In the genomic region with DNA sequence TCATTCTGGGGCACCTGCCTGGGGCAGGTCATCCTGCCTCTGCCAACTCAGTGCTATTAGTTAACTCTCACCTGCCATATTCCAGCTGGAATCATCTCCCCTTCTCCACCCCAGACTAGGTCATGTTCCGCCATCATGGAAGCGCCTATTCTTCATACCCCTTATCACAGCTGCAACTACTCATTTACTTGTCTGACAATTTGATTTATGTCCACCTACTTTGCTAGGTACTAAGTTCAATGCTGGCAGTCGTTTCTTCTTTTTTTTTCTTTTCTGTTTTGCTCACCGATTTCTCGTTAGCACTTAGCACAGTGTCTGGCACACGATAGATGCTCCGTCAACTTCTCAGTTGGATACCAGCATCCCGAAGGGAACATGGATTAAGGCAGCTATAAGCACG, we compare ENCODE assay signal across 9 cellular contexts. TPM values are rescaled to one million over a fixed set of nuclear protein-coding genes. Genes with fewer than 3 reads are reported as not detected.
DNase-seq lines count a peak whose midpoint lies in the region; ATAC-seq lines count a peak whose summit lies in the region.
"Had no signal": no experiment of that assay in that cellular context is flagged by ENCODE, and none has a peak within 500 bp of the region (broad histone marks: within the 10 kb centered on the region; RNA-seq: fewer than 3 reads in every experiment).

No MANE protein-coding gene starts in this region.

- H3K27ac Mint-ChIP-seq in IgD-negative memory B cell = peak overlapping the region in 1 of 3 donors; percentile 93
- no peak overlapping the region for H3K27ac Mint-ChIP-seq in activated T-helper 2 cell treated with anti-CD3 and anti-CD28 coated beads, Interferon-gamma antibody, Interleukin-2, Interleukin-4, amounts not matched to agents 10 μg/mL and 5 μg/mL and 100 μg/mL, durations not matched to agents 14 hours and 24 hours and 36 hours
- peak overlapping the region in 6 of 10 donors; percentile 80 to 95 (median 90) for H3K27ac Mint-ChIP-seq in naive thymus-derived CD8-positive, alpha-beta T cell

- H3K4me3 Mint-ChIP-seq in IgD-negative memory B cell = peak overlapping the region in 3 of 4 donors; percentile 11 to 74 (median 42)
- peak overlapping the region; percentile 26 for H3K4me3 Mint-ChIP-seq in activated T-helper 2 cell treated with anti-CD3 and anti-CD28 coated beads, Interferon-gamma antibody, Interleukin-2, Interleukin-4, amounts not matched to agents 10 μg/mL and 5 μg/mL and 100 μg/mL, durations not matched to agents 14 hours and 24 hours and 36 hours (ENCODE audit: low read depth)
- peak overlapping the region in 9 of 10 donors; percentile 2 to 93 (median 86) for H3K4me3 Mint-ChIP-seq in naive thymus-derived CD8-positive, alpha-beta T cell

- no peaks in the 10 kb centered on the region for H3K27me3 Mint-ChIP-seq in IgD-negative memory B cell
- peaks cover 3% of the 10 kb centered on the region for H3K27me3 Mint-ChIP-seq in activated T-helper 2 cell treated with anti-CD3 and anti-CD28 coated beads, Interferon-gamma antibody, Interleukin-2, Interleukin-4, amounts not matched to agents 10 μg/mL and 5 μg/mL and 100 μg/mL, durations not matched to agents 14 hours and 24 hours and 36 hours (ENCODE audit: low read depth)
- no peaks in the 10 kb centered on the region for H3K27me3 Mint-ChIP-seq in naive thymus-derived CD8-positive, alpha-beta T cell

- DNase-seq in DMS153 (lab: John Stamatoyannopoulos, UW) (peak; percentile 8), DMS153 treated with DMSO at 0.1 percent for 48 hours (lab: John Stamatoyannopoulos, UW; ENCODE audit: unreplicated experiment) (no peak), NCI-H2029 treated with DMSO at 0.1 percent for 48 hours (lab: John Stamatoyannopoulos, UW) (no peak)
- no peak for DNase-seq in activated T-helper 2 cell treated with anti-CD3 and anti-CD28 coated beads, Interferon-gamma antibody, Interleukin-2, Interleukin-4, amounts not matched to agents 10 μg/mL and 5 μg/mL and 100 μg/mL, durations not matched to agents 14 hours and 24 hours and 36 hours (ENCODE audit: low spot score)
- no peak for DNase-seq in naive thymus-derived CD8-positive, alpha-beta T cell
- DNase-seq: MM.1S had no signal

- no peak for ATAC-seq in naive thymus-derived CD8-positive, alpha-beta T cell
- ATAC-seq in HG02588 (IDR thresholded peaks at IDR 0.05; ENCODE audit: unreplicated experiment) = no peak
- no peak for ATAC-seq in HG03039 (IDR thresholded peaks at IDR 0.05; ENCODE audit: unreplicated experiment)

- POLR2A ChIA-PET in naive thymus-derived CD8-positive, alpha-beta T cell (lab: Charles Lee) = interaction anchor here (2.8 kb wide), 1 partner anchor 1629 kb away, joined by 14 read pairs; a partner anchor contains a TSS

- H3K9me3 Mint-ChIP-seq in IgD-negative memory B cell = no peaks in the 10 kb centered on the region
- no peaks in the 10 kb centered on the region for H3K9me3 Mint-ChIP-seq in activated T-helper 2 cell treated with anti-CD3 and anti-CD28 coated beads, Interferon-gamma antibody, Interleukin-2, Interleukin-4, amounts not matched to agents 10 μg/mL and 5 μg/mL and 100 μg/mL, durations not matched to agents 14 hours and 24 hours and 36 hours
- no peaks in the 10 kb centered on the region for H3K9me3 Mint-ChIP-seq in naive thymus-derived CD8-positive, alpha-beta T cell

- no peaks in the 10 kb centered on the region for H3K36me3 Mint-ChIP-seq in IgD-negative memory B cell
- peaks cover 3% of the 10 kb centered on the region for H3K36me3 Mint-ChIP-seq in activated T-helper 2 cell treated with anti-CD3 and anti-CD28 coated beads, Interferon-gamma antibody, Interleukin-2, Interleukin-4, amounts not matched to agents 10 μg/mL and 5 μg/mL and 100 μg/mL, durations not matched to agents 14 hours and 24 hours and 36 hours (ENCODE audit: low read depth)
- H3K36me3 Mint-ChIP-seq in naive thymus-derived CD8-positive, alpha-beta T cell = no peaks in the 10 kb centered on the region

- intact Hi-C loops in activated T-helper 2 cell treated with anti-CD3 and anti-CD28 coated beads, Interferon-gamma antibody, Interleukin-2, Interleukin-4, amounts not matched to agents 10 μg/mL and 5 μg/mL and 100 μg/mL, durations not matched to agents 14 hours and 24 hours and 36 hours (cut with micrococcal nuclease) = loop anchor here (1.0 to 10.0 kb wide), 4 partner anchors 176 to 1594 kb away; a partner anchor contains a TSS

- peaks cover 6 to 17% (median 16%) of the 10 kb centered on the region in 3 donors for H3K4me1 Mint-ChIP-seq in IgD-negative memory B cell
- H3K4me1 Mint-ChIP-seq in activated T-helper 2 cell treated with anti-CD3 and anti-CD28 coated beads, Interferon-gamma antibody, Interleukin-2, Interleukin-4, amounts not matched to agents 10 μg/mL and 5 μg/mL and 100 μg/mL, durations not matched to agents 14 hours and 24 hours and 36 hours (ENCODE audit: low read depth) = peaks cover 23% of the 10 kb centered on the region
- peaks cover 6 to 31% (median 15%) of the 10 kb centered on the region in 4 donors for H3K4me1 Mint-ChIP-seq in naive thymus-derived CD8-positive, alpha-beta T cell

RNA-seq across cellular contexts. Expression of a gene that starts 1.1 kb away (rescaled TPM):
- 3.5 TPM for polyA plus RNA-seq in IgD-negative memory B cell
- 34.7 TPM in 2 replicates for total RNA-seq in activated T-helper 2 cell treated with anti-CD3 and anti-CD28 coated beads, Interferon-gamma antibody, Interleukin-2, Interleukin-4, amounts not matched to agents 10 μg/mL and 5 μg/mL and 100 μg/mL, durations not matched to agents 14 hours and 24 hours and 36 hours
- 10 to 100 TPM; 74.7 to 88.1 TPM for total RNA-seq in naive thymus-derived CD8-positive, alpha-beta T cell
- polyA plus RNA-seq in naive thymus-derived CD8-positive, alpha-beta T cell = 10 to 100 TPM in 1 of 3 donors, 1 to 10 TPM in 2; 5.8 to 11.4 (median 6.7) TPM

Comparison
In these comparisons a context has a peak if more than half of its experiments do, and no peak if none do; other contexts are left out.
1. H3K4me3 Mint-ChIP-seq: peak in every context shown above with its lines; median percentile 86 in naive thymus-derived CD8-positive, alpha-beta T cell; 42 in IgD-negative memory B cell; 26 in activated T-helper 2 cell treated with anti-CD3 and anti-CD28 coated beads, Interferon-gamma antibody, Interleukin-2, Interleukin-4, amounts not matched to agents 10 μg/mL and 5 μg/mL and 100 μg/mL, durations not matched to agents 14 hours and 24 hours and 36 hours.